In genomic region chr1:75539230-75540116, GRCh38 we compare ENCODE assay signal across 24 cellular contexts.
DNase-seq lines count a peak whose midpoint lies in the region; ATAC-seq, FAIRE-seq and TF ChIP-seq lines count a peak whose summit lies in the region.
"Had no signal": no experiment of that assay in that cellular context is flagged by ENCODE, and none has a peak within 500 bp of the region (broad histone marks: within the 10 kb centered on the region; RNA-seq: fewer than 3 reads in every experiment).

No MANE protein-coding gene starts in this region.

- H3K27me3 ChIP-seq in mammary epithelial cell (ENCODE audit: insufficient read depth, low read length) (no peaks in the 10 kb centered on the region), endothelial cell of umbilical vein (ENCODE audit: control insufficient read depth in 2 of 2, insufficient read depth in 2 of 2, low read length in 2 of 2) (no peaks in the 10 kb centered on the region)
- H3K27me3 ChIP-seq: BLaER1 treated with 17β-estradiol and CSF1 and Interleukin-3, amounts not matched to agents 10 nM and 100 nM had no signal

- H2AFZ ChIP-seq in mammary epithelial cell (ENCODE audit: low read depth, low read length) (no peak overlapping the region), endothelial cell of umbilical vein (ENCODE audit: low read depth, low read length) (no peak overlapping the region)
- H2AFZ ChIP-seq: parathyroid adenoma had no signal

- BruUV-seq in MCF 10A (replicated peaks; lab: Mats Ljungman, UMichigan): no TSS peak
- BruUV-seq in mammary epithelial cell (replicated peaks; lab: Mats Ljungman, UMichigan): no TSS peak
- no TSS peak for BruUV-seq in endothelial cell of umbilical vein (replicated peaks; lab: Mats Ljungman, UMichigan)

- H4K20me1 ChIP-seq in mammary epithelial cell (ENCODE audit: insufficient read depth, low read length) (no peaks in the 10 kb centered on the region), endothelial cell of umbilical vein (replicated peaks; ENCODE audit: control insufficient read depth, extremely low read depth, insufficient read depth, low read length) (no peaks in the 10 kb centered on the region)
- H4K20me1 ChIP-seq: BLaER1 treated with 17β-estradiol and CSF1 and Interleukin-3, amounts not matched to agents 10 nM and 100 nM had no signal

- H3K4me2 ChIP-seq in mammary epithelial cell (ENCODE audit: insufficient read depth, low read depth, low read length) (no peak overlapping the region), endothelial cell of umbilical vein (ENCODE audit: insufficient read depth, low read length) (no peak overlapping the region)
- H3K4me2 ChIP-seq: BLaER1 treated with 17β-estradiol and CSF1 and Interleukin-3, amounts not matched to agents 10 nM and 100 nM had no signal

- H3K36me3 Mint-ChIP-seq in MCF 10A (ENCODE audit: insufficient read depth, unreplicated experiment): no peaks in the 10 kb centered on the region
- no peaks in the 10 kb centered on the region for H3K36me3 Mint-ChIP-seq in activated CD8-positive, alpha-beta T cell treated with anti-CD3 and anti-CD28 coated beads, Interleukin-2, amount 10 ng/mL, durations not matched to agents 7 days and 5 days (ENCODE audit: low read depth)
- H3K36me3 Mint-ChIP-seq: activated naive CD8-positive, alpha-beta T cell treated with anti-CD3 and anti-CD28 coated beads, Interleukin-2, amount 10 ng/mL, durations not matched to agents 7 days and 5 days; naive B cell had no signal

- dilution Hi-C loops in mammary epithelial cell (cut with HindIII; ENCODE audit: low sequenced_read_pairs): no loop called here
- dilution Hi-C loops in endothelial cell of umbilical vein (cut with MboI; ENCODE audit: extremely low pct_ligation_motif_present, low sequenced_read_pairs): no loop called here

- no peaks in the 10 kb centered on the region for H3K9me3 Mint-ChIP-seq in MCF 10A (ENCODE audit: unreplicated experiment)
- no peaks in the 10 kb centered on the region for H3K9me3 Mint-ChIP-seq in activated CD8-positive, alpha-beta T cell treated with anti-CD3 and anti-CD28 coated beads, Interleukin-2, amount 10 ng/mL, durations not matched to agents 7 days and 5 days (ENCODE audit: insufficient read depth)
- H3K9me3 Mint-ChIP-seq: activated naive CD8-positive, alpha-beta T cell treated with anti-CD3 and anti-CD28 coated beads, Interleukin-2, amount 10 ng/mL, durations not matched to agents 7 days and 5 days; activated T-helper 1 cell treated with anti-CD3 and anti-CD28 coated beads, Interleukin-12 subunit alpha, Interleukin-12 subunit beta, Interleukin-2, Interleukin-4 antibody, amounts not matched to agents 30 ng/mL and 10 ng/mL and 1 ng/mL, durations not matched to agents 14 hours and 24 hours and 36 hours; naive B cell; stimulated activated naive CD8-positive, alpha-beta T cell treated with anti-CD3 and anti-CD28 coated beads, Interleukin-15, Interleukin-2, amounts not matched to agents 100 ng/mL and 50 ng/mL, for 24 hours had no signal

- H3K9me1 ChIP-seq in endothelial cell of umbilical vein (replicated peaks; ENCODE audit: control insufficient read depth, extremely low read depth, insufficient read depth, low read length): no peaks in the 10 kb centered on the region

- H3K9me3 ChIP-seq in mammary epithelial cell (replicated peaks; ENCODE audit: insufficient read depth, low read length) (no peaks in the 10 kb centered on the region), endothelial cell of umbilical vein (replicated peaks; ENCODE audit: control insufficient read depth, insufficient read depth, low read length) (no peaks in the 10 kb centered on the region)
- H3K9me3 ChIP-seq: BLaER1 treated with 17β-estradiol and CSF1 and Interleukin-3, amounts not matched to agents 10 nM and 100 nM had no signal

- H3K9ac ChIP-seq in mammary epithelial cell (ENCODE audit: insufficient read depth, low read length) (no peak overlapping the region), endothelial cell of umbilical vein (replicated peaks; ENCODE audit: extremely low read depth, insufficient read depth, low read length) (no peak overlapping the region)
- H3K9ac ChIP-seq: BLaER1 treated with 17β-estradiol and CSF1 and Interleukin-3, amounts not matched to agents 10 nM and 100 nM; parathyroid adenoma had no signal

- peak; percentile 39 for DNase-seq in MCF 10A (ENCODE audit: unreplicated experiment)
- DNase-seq in mammary epithelial cell: no peak
- DNase-seq in endothelial cell of umbilical vein (ENCODE audit: low read depth, low spot score): peak; percentile 87
- DNase-seq in kidney tubule cell (ENCODE audit: low spot score): peak; percentile 82
- no peak for DNase-seq in activated CD4-positive, CD25-positive, alpha-beta regulatory T cell (lab: John Stamatoyannopoulos, UW)
- no peak for DNase-seq in activated CD8-positive, alpha-beta T cell treated with anti-CD3 and anti-CD28 coated beads, Interleukin-2, amount 10 ng/mL, durations not matched to agents 7 days and 5 days
- no peak for DNase-seq in NCI-H526 (lab: John Stamatoyannopoulos, UW)
- DNase-seq: 8988T; activated CD4-positive, alpha-beta T cell treated with anti-CD3 and anti-CD28 coated beads for 1 hour; activated naive CD8-positive, alpha-beta T cell treated with anti-CD3 and anti-CD28 coated beads, Interleukin-2, amount 10 ng/mL, durations not matched to agents 7 days and 5 days; DMS 273 treated with DMSO at 0.1 percent for 48 hours; erythroblast; naive B cell; NCI-H2029 treated with DMSO at 0.1 percent for 48 hours; NK-92 treated with Interleukin-12 subunit alpha and Interleukin-12 subunit beta, amount 100 ng/mL, for 24 hours; stimulated activated CD4-positive, alpha-beta T cell treated with anti-CD3 and anti-CD28 coated beads, Interleukin-2, amount 100 ng/mL, for 48 hours; trophoblast cell had no signal

- no peak for TF ChIP-seq CTCF in MCF 10A (IDR thresholded peaks at IDR 0.05; ENCODE audit: unreplicated experiment)
- no peak for TF ChIP-seq CTCF in mammary epithelial cell (conservative IDR thresholded peaks at IDR 0.05 in 1 of 2, IDR thresholded peaks at IDR 0.05 in 1 of 2; ENCODE audit: extremely low read depth in 1 of 2, insufficient read depth in 1 of 2, low read depth in 1 of 2, low read length in 2 of 2)
- TF ChIP-seq CTCF in endothelial cell of umbilical vein (IDR thresholded peaks at IDR 0.05; ENCODE audit: extremely low read depth in 1 of 2, insufficient read depth in 1 of 2, low read depth in 1 of 2, low read length in 2 of 2): no peak

- H3K79me2 ChIP-seq in mammary epithelial cell (ENCODE audit: insufficient read depth, low read length): no peaks in the 10 kb centered on the region
- H3K79me2 ChIP-seq in endothelial cell of umbilical vein (ENCODE audit: control insufficient read depth, insufficient read depth, low read length): no peaks in the 10 kb centered on the region
- H3K79me2 ChIP-seq: parathyroid adenoma had no signal

- no peak overlapping the region for H3K27ac Mint-ChIP-seq in MCF 10A (ENCODE audit: low read depth, unreplicated experiment)
- H3K27ac Mint-ChIP-seq in activated CD8-positive, alpha-beta T cell treated with anti-CD3 and anti-CD28 coated beads, Interleukin-2, amount 10 ng/mL, durations not matched to agents 7 days and 5 days: no peak overlapping the region
- H3K27ac Mint-ChIP-seq: activated naive CD8-positive, alpha-beta T cell treated with anti-CD3 and anti-CD28 coated beads, Interleukin-2, amount 10 ng/mL, durations not matched to agents 7 days and 5 days; activated T-helper 1 cell treated with anti-CD3 and anti-CD28 coated beads, Interleukin-12 subunit alpha, Interleukin-12 subunit beta, Interleukin-2, Interleukin-4 antibody, amounts not matched to agents 30 ng/mL and 10 ng/mL and 1 ng/mL, durations not matched to agents 14 hours and 24 hours and 36 hours; stimulated activated naive CD8-positive, alpha-beta T cell treated with anti-CD3 and anti-CD28 coated beads, Interleukin-15, Interleukin-2, amounts not matched to agents 100 ng/mL and 50 ng/mL, for 24 hours had no signal

- peak; percentile 49 for FAIRE-seq in endothelial cell of umbilical vein (lab: Jason Lieb, UNC)
- FAIRE-seq: G401.6 had no signal

- H3K4me1 Mint-ChIP-seq in MCF 10A (ENCODE audit: insufficient read depth, unreplicated experiment): no peaks in the 10 kb centered on the region
- H3K4me1 Mint-ChIP-seq in activated CD8-positive, alpha-beta T cell treated with anti-CD3 and anti-CD28 coated beads, Interleukin-2, amount 10 ng/mL, durations not matched to agents 7 days and 5 days (ENCODE audit: low read depth): no peaks in the 10 kb centered on the region
- H3K4me1 Mint-ChIP-seq: activated naive CD8-positive, alpha-beta T cell treated with anti-CD3 and anti-CD28 coated beads, Interleukin-2, amount 10 ng/mL, durations not matched to agents 7 days and 5 days; naive B cell had no signal

- intact Hi-C loops in MCF 10A (cut with micrococcal nuclease): no loop called here
- intact Hi-C loops in mammary epithelial cell (cut with micrococcal nuclease): loop anchor here (10.0 kb wide), 1 partner anchor 105 kb away; no protein-coding TSS in a partner anchor
- intact Hi-C loops in endothelial cell of umbilical vein (cut with micrococcal nuclease): loop anchor here (5.0 kb wide), 1 partner anchor 73 kb away; the partner anchor contains the start of gene SLC44A5

- no peak for ATAC-seq in activated CD8-positive, alpha-beta T cell treated with anti-CD3 and anti-CD28 coated beads, Interleukin-2, amount 10 ng/mL, durations not matched to agents 7 days and 5 days
- no peak for ATAC-seq in GM18858 (IDR thresholded peaks at IDR 0.05; ENCODE audit: unreplicated experiment)

- no peak overlapping the region for H3K27ac ChIP-seq in mammary epithelial cell (ENCODE audit: insufficient read depth, low read depth, low read length)
- no peak overlapping the region for H3K27ac ChIP-seq in endothelial cell of umbilical vein (ENCODE audit: insufficient read depth, low read depth, low read length)
- H3K27ac ChIP-seq: BLaER1 treated with 17β-estradiol and CSF1 and Interleukin-3, amounts not matched to agents 10 nM and 100 nM; parathyroid adenoma; RWPE1 had no signal

- H3K4me3 ChIP-seq in mammary epithelial cell (replicated peaks in 1 of 3; ENCODE audit: insufficient read depth in 1 of 3, low read depth in 2 of 3, low read length in 3 of 3) (no peak overlapping the region), endothelial cell of umbilical vein (replicated peaks in 1 of 3; ENCODE audit: insufficient read depth in 1 of 3, low read depth in 1 of 3, low read length in 3 of 3) (no peak overlapping the region)
- H3K4me3 ChIP-seq: BLaER1 treated with 17β-estradiol and CSF1 and Interleukin-3, amounts not matched to agents 10 nM and 100 nM had no signal

- H3K4me3 Mint-ChIP-seq in MCF 10A (ENCODE audit: unreplicated experiment): no peak overlapping the region
- no peak overlapping the region for H3K4me3 Mint-ChIP-seq in activated CD8-positive, alpha-beta T cell treated with anti-CD3 and anti-CD28 coated beads, Interleukin-2, amount 10 ng/mL, durations not matched to agents 7 days and 5 days
- H3K4me3 Mint-ChIP-seq: activated naive CD8-positive, alpha-beta T cell treated with anti-CD3 and anti-CD28 coated beads, Interleukin-2, amount 10 ng/mL, durations not matched to agents 7 days and 5 days; activated T-helper 1 cell treated with anti-CD3 and anti-CD28 coated beads, Interleukin-12 subunit alpha, Interleukin-12 subunit beta, Interleukin-2, Interleukin-4 antibody, amounts not matched to agents 30 ng/mL and 10 ng/mL and 1 ng/mL, durations not matched to agents 14 hours and 24 hours and 36 hours; naive B cell; stimulated activated naive CD8-positive, alpha-beta T cell treated with anti-CD3 and anti-CD28 coated beads, Interleukin-15, Interleukin-2, amounts not matched to agents 100 ng/mL and 50 ng/mL, for 24 hours had no signal

- no peaks in the 10 kb centered on the region for H3K36me3 ChIP-seq in mammary epithelial cell (ENCODE audit: insufficient read depth, low read length)
- H3K36me3 ChIP-seq in endothelial cell of umbilical vein (ENCODE audit: control insufficient read depth in 2 of 2, extremely low read depth in 1 of 2, insufficient read depth in 2 of 2, low read length in 2 of 2): no peaks in the 10 kb centered on the region
- H3K36me3 ChIP-seq: BLaER1 treated with 17β-estradiol and CSF1 and Interleukin-3, amounts not matched to agents 10 nM and 100 nM had no signal

- POLR2A ChIA-PET in MCF 10A (lab: Yijun Ruan, JAX) (interaction anchor here (0.8 to 1.1 kb wide), 3 partner anchors 18 to 202 kb away, joined by 3 read pairs; no protein-coding TSS in a partner anchor), endothelial cell of umbilical vein (lab: Charles Lee) (interaction anchor here (0.9 kb wide), 1 partner anchor 10 kb away, joined by 3 read pairs; no protein-coding TSS in a partner anchor)
- POLR2A ChIA-PET in activated CD8-positive, alpha-beta T cell treated with anti-CD3 and anti-CD28 coated beads, Interleukin-2, amount 10 ng/mL, durations not matched to agents 7 days and 5 days (lab: Charles Lee): no interaction called here

- H3K27me3 Mint-ChIP-seq in MCF 10A (ENCODE audit: insufficient read depth, unreplicated experiment): no peaks in the 10 kb centered on the region
- H3K27me3 Mint-ChIP-seq in activated CD8-positive, alpha-beta T cell treated with anti-CD3 and anti-CD28 coated beads, Interleukin-2, amount 10 ng/mL, durations not matched to agents 7 days and 5 days (ENCODE audit: low read depth): no peaks in the 10 kb centered on the region
- H3K27me3 Mint-ChIP-seq: stimulated activated naive CD8-positive, alpha-beta T cell treated with anti-CD3 and anti-CD28 coated beads, Interleukin-15, Interleukin-2, amounts not matched to agents 100 ng/mL and 50 ng/mL, for 24 hours had no signal

- TF ChIP-seq POLR2A in endothelial cell of umbilical vein (IDR thresholded peaks at IDR 0.05; ENCODE audit: low read depth, low read length): no peak

- CTCF ChIA-PET in MCF 10A (lab: Yijun Ruan, JAX): interaction anchor here (0.8 to 1.1 kb wide), 2 partner anchors 70 to 133 kb away, joined by 3 read pairs; no protein-coding TSS in a partner anchor
- CTCF ChIA-PET in mammary epithelial cell (lab: Charles Lee; ENCODE audit: low non-redundant PET): no interaction called here
- CTCF ChIA-PET in endothelial cell of umbilical vein (lab: Charles Lee): interaction anchor here (1.2 to 2.2 kb wide), 5 partner anchors 9 to 260 kb away, joined by 3 to 10 read pairs (median 5); no protein-coding TSS in a partner anchor
- CTCF ChIA-PET in activated CD8-positive, alpha-beta T cell treated with anti-CD3 and anti-CD28 coated beads, Interleukin-2, amount 10 ng/mL, durations not matched to agents 7 days and 5 days (lab: Charles Lee): no interaction called here

- in situ Hi-C loops in mammary epithelial cell (cut with MboI; ENCODE audit: low sequenced_read_pairs in 2 of 2): no loop called here

- WGBS in mammary epithelial cell (ENCODE audit: low coverage, missing lambda C conversion rate): 39% methylated on average over 6 of the region's 6 CpGs

- no peaks in the 10 kb centered on the region for H3K4me1 ChIP-seq in mammary epithelial cell (ENCODE audit: insufficient read depth, low read length)
- H3K4me1 ChIP-seq in endothelial cell of umbilical vein (ENCODE audit: control insufficient read depth, extremely low read depth, insufficient read depth, low read length): peaks cover 29% of the 10 kb centered on the region
- H3K4me1 ChIP-seq: BLaER1 treated with 17β-estradiol and CSF1 and Interleukin-3, amounts not matched to agents 10 nM and 100 nM; parathyroid adenoma had no signal

Comparison
In these comparisons a context has a peak if more than half of its experiments do, and no peak if none do; other contexts are left out.
1. DNase-seq: peak in MCF 10A (single experiment), endothelial cell of umbilical vein (single experiment) and kidney tubule cell (single experiment); none in mammary epithelial cell (single experiment), activated CD4-positive, CD25-positive, alpha-beta regulatory T cell (0 of 4), activated CD8-positive, alpha-beta T cell treated with anti-CD3 and anti-CD28 coated beads, Interleukin-2, amount 10 ng/mL, durations not matched to agents 7 days and 5 days (single experiment) and NCI-H526 (0 of 2).
2. CTCF ChIA-PET loops: an anchor here in MCF 10A (0.8 to 1.1 kb wide) and endothelial cell of umbilical vein (1.2 to 2.2 kb wide); none called in mammary epithelial cell and activated CD8-positive, alpha-beta T cell treated with anti-CD3 and anti-CD28 coated beads, Interleukin-2, amount 10 ng/mL, durations not matched to agents 7 days and 5 days.